Comparison of ENCODE assay signal across 8 cellular contexts in the genomic region with DNA sequence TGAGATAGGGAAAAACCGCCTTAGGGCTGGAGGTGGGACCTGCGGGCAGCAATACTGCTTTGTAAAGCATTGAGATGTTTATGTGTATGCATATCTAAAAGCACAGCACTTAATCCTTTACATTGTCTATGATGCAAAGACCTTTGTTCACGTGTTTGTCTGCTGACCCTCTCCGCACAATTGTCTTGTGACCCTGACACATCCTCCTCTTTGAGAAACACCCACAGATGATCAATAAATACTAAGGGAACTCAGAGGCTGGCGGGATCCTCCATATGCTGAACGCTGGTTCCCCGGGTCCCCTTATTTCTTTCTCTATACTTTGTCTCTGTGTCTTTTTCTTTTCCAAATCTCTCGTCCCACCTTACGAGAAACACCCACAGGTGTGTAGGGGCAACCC. TPM values are rescaled to one million over a fixed set of nuclear protein-coding genes. Genes with fewer than 3 reads are reported as not detected.
DNase-seq lines count a peak whose midpoint lies in the region; ATAC-seq and TF ChIP-seq lines count a peak whose summit lies in the region.
"Not testable (repeated sequence)": the region's sequence is repeated elsewhere in the genome, so short reads cannot be mapped to it uniquely, and the experiment has no call there.

No MANE protein-coding gene starts in this region.

- H3K4me3 Mint-ChIP-seq in Caco-2 (ENCODE audit: unreplicated experiment); H9; WTC11: not testable (repeated sequence)
- H3K4me3 Mint-ChIP-seq in endodermal cell = peak overlapping the region; percentile 81
- peak overlapping the region; percentile 65 for H3K4me3 Mint-ChIP-seq in neural crest cell

- not testable (repeated sequence) for H2AK5ac ChIP-seq in H9 (ENCODE audit: insufficient read length, low read length)

- H3K4me1 ChIP-seq in Caco-2 = peaks cover 65% of the 10 kb centered on the region
- not testable (repeated sequence) for H3K4me1 ChIP-seq in H9 (ENCODE audit: insufficient read depth, low read length)
- H3K4me1 ChIP-seq in HUES6 (ENCODE audit: control insufficient read depth, insufficient read depth, low read length) = peaks cover 60% of the 10 kb centered on the region
- H3K4me1 ChIP-seq in endodermal cell (ENCODE audit: control insufficient read depth, insufficient read depth, low read length) = peaks cover 16% of the 10 kb centered on the region
- H3K4me1 ChIP-seq in iPS-20b (ENCODE audit: insufficient read depth, low read length) = peaks cover 18% of the 10 kb centered on the region
- H3K4me1 ChIP-seq in smooth muscle cell (ENCODE audit: low read depth) = peaks cover 13% of the 10 kb centered on the region

- not testable (repeated sequence) for H2AFZ ChIP-seq in H9 (ENCODE audit: low read length); smooth muscle cell (ENCODE audit: low read depth)

- H3K27me3 ChIP-seq in Caco-2 (replicated peaks; ENCODE audit: control insufficient read depth, insufficient read depth, low read length); H9 (ENCODE audit: insufficient read depth, low read length); HUES6 (ENCODE audit: control insufficient read depth, insufficient read depth, low read length); endodermal cell (ENCODE audit: control insufficient read depth, insufficient read depth, low read length, poor library complexity, severe bottlenecking); iPS-20b (ENCODE audit: insufficient read depth, low read length); smooth muscle cell (ENCODE audit: low read depth): not testable (repeated sequence)

- not testable (repeated sequence) for H2BK20ac ChIP-seq in H9 (ENCODE audit: low read depth, low read length, poor library complexity, severe bottlenecking)

- POLR2A ChIA-PET in Caco-2 (lab: Charles Lee); WTC11 (lab: Charles Lee): not testable (repeated sequence)

- H3K27ac Mint-ChIP-seq in Caco-2 (ENCODE audit: unreplicated experiment) = peak overlapping the region; percentile 81
- peak overlapping the region; percentile 90 to 97 (median 93); a peak in 5 of 7 replicates for H3K27ac Mint-ChIP-seq in H9
- H3K27ac Mint-ChIP-seq in WTC11 = peak overlapping the region; percentile 73
- peak overlapping the region; percentile 94 for H3K27ac Mint-ChIP-seq in endodermal cell
- peak overlapping the region; percentile 11 for H3K27ac Mint-ChIP-seq in neural crest cell (ENCODE audit: unreplicated experiment)

- H3K36me3 ChIP-seq in Caco-2 (ENCODE audit: control insufficient read depth, insufficient read depth, low read length); HUES6 (ENCODE audit: control insufficient read depth, insufficient read depth, low read length); iPS-20b (ENCODE audit: insufficient read depth, low read depth, low read length); smooth muscle cell (ENCODE audit: low read depth): not testable (repeated sequence)
- H3K36me3 ChIP-seq in endodermal cell (ENCODE audit: control insufficient read depth, insufficient read depth, low read length) = peaks cover 50% of the 10 kb centered on the region

- not testable (repeated sequence) for H4K5ac ChIP-seq in H9 (ENCODE audit: insufficient read length, low read depth, low read length)

- H3K79me2 ChIP-seq in H9 (ENCODE audit: insufficient read depth, low read length); smooth muscle cell (ENCODE audit: low read depth): not testable (repeated sequence)

- H3K23me2 ChIP-seq in H9 (ENCODE audit: insufficient read length, low read depth, low read length, poor library complexity, severe bottlenecking) = not testable (repeated sequence)

- not testable (repeated sequence) for H3K56ac ChIP-seq in H9 (ENCODE audit: insufficient read length, low read depth, low read length)

- not testable (repeated sequence) for H3K14ac ChIP-seq in H9 (ENCODE audit: insufficient read depth, low read length)

- not testable (repeated sequence) for H3K9ac ChIP-seq in H9 (ENCODE audit: extremely low read depth, insufficient read length, low read length)
- H3K9ac ChIP-seq in HUES6 (ENCODE audit: low read length) = peak overlapping the region; percentile 85
- H3K9ac ChIP-seq in endodermal cell (ENCODE audit: extremely low read depth, low read length, poor library complexity, severe bottlenecking) = peak overlapping the region; percentile 75
- peak overlapping the region; percentile 48 for H3K9ac ChIP-seq in iPS-20b (ENCODE audit: low read depth, low read length)
- H3K9ac ChIP-seq in smooth muscle cell (ENCODE audit: low read depth) = peak overlapping the region; percentile 0

- not testable (repeated sequence) for H4K20me1 ChIP-seq in H9 (ENCODE audit: control insufficient read depth, insufficient read depth, insufficient read length); smooth muscle cell (ENCODE audit: low read depth)

- H3K4me1 Mint-ChIP-seq in Caco-2 (ENCODE audit: low read depth, unreplicated experiment) (peaks cover 33% of the 10 kb centered on the region), H9 (peaks cover 46 to 58% of the 10 kb centered on the region in 2 experiments), WTC11 (peaks cover 41% of the 10 kb centered on the region), endodermal cell (peaks cover 72% of the 10 kb centered on the region), neural crest cell (peaks cover 34% of the 10 kb centered on the region)

- H4K8ac ChIP-seq in H9 (replicated peaks; ENCODE audit: insufficient read length, low read depth, low read length) = not testable (repeated sequence)

- H3K9me3 Mint-ChIP-seq in Caco-2 (ENCODE audit: unreplicated experiment); H9; WTC11; endodermal cell; neural crest cell: not testable (repeated sequence)

- no CpG with 5 or more reads among the region's 9 CpGs for WGBS in H9 (ENCODE audit: extremely low coverage, insufficient read length, low lambda C conversion rate)
- 62 to 71% methylated on average over 2 to 4 of the region's 9 CpGs for WGBS in endodermal cell (ENCODE audit: insufficient coverage in 1 of 2, insufficient read length in 1 of 2), 2 experiments
- WGBS in smooth muscle cell (ENCODE audit: low lambda C conversion rate) = 64% methylated on average over 7 of the region's 9 CpGs

- not testable (repeated sequence) for H2BK5ac ChIP-seq in H9 (ENCODE audit: insufficient read length, low read length)

- DNase-seq in Caco-2; H9; WTC11 (ENCODE audit: low spot score); endodermal cell; neural crest cell (ENCODE audit: low read depth, low spot score); smooth muscle cell (lab: John Stamatoyannopoulos, UW; ENCODE audit: unreplicated experiment): not testable (repeated sequence)

- H3K4ac ChIP-seq in H9 (ENCODE audit: low read depth, low read length) = not testable (repeated sequence)

- H3K9me3 ChIP-seq in Caco-2; H9 (ENCODE audit: control insufficient read depth, low read depth, low read length); HUES6 (ENCODE audit: control insufficient read depth, insufficient read depth, low read depth, low read length); endodermal cell (ENCODE audit: control insufficient read depth, low read length); iPS-20b (ENCODE audit: insufficient read depth, low read depth, low read length); smooth muscle cell (replicated peaks; ENCODE audit: low read depth): not testable (repeated sequence)

- H3K4me3 ChIP-seq in Caco-2 (ENCODE audit: low read depth, low read length); HUES6 (ENCODE audit: low read depth, low read length); iPS-20b (ENCODE audit: low read length); smooth muscle cell: not testable (repeated sequence)
- H3K4me3 ChIP-seq in endodermal cell (ENCODE audit: low read length) = peak overlapping the region; percentile 87

- intact Hi-C loops in Caco-2 (cut with micrococcal nuclease; ENCODE audit: unreplicated experiment) = not testable (repeated sequence)

- H2BK120ac ChIP-seq in H9 (ENCODE audit: low read depth, low read length, poor library complexity, severe bottlenecking) = not testable (repeated sequence)

- H3K4me2 ChIP-seq in H9 (ENCODE audit: insufficient read depth, insufficient read length, low read length); smooth muscle cell: not testable (repeated sequence)

- CTCF ChIA-PET in Caco-2 (lab: Charles Lee); WTC11 (lab: Charles Lee): not testable (repeated sequence)

- H3K27ac ChIP-seq in H9 (ENCODE audit: insufficient read length, low read depth, low read length); iPS-20b (ENCODE audit: low read length): not testable (repeated sequence)
- peak overlapping the region; percentile 86; the same call in 1 of the 2 replicates for H3K27ac ChIP-seq in HUES6 (ENCODE audit: low read depth, low read length)
- peak overlapping the region; percentile 18 for H3K27ac ChIP-seq in endodermal cell (ENCODE audit: low read depth, low read length)
- H3K27ac ChIP-seq in smooth muscle cell (ENCODE audit: low read depth) = peak overlapping the region; percentile 89

- H2BK15ac ChIP-seq in H9 (ENCODE audit: low read depth, low read length) = not testable (repeated sequence)

- H3T11ph ChIP-seq in H9 (ENCODE audit: low read length) = not testable (repeated sequence)

- H2BK12ac ChIP-seq in H9 (ENCODE audit: insufficient read length, low read depth, low read length) = not testable (repeated sequence)

- ATAC-seq in WTC11 = not testable (repeated sequence)

- H3K36me3 Mint-ChIP-seq in Caco-2 (ENCODE audit: insufficient read depth, unreplicated experiment); H9 (ENCODE audit: insufficient read depth in 1 of 3, low read depth in 3 of 3); WTC11; neural crest cell (ENCODE audit: low read depth): not testable (repeated sequence)
- H3K36me3 Mint-ChIP-seq in endodermal cell (ENCODE audit: low read depth) = peaks cover 46% of the 10 kb centered on the region

- H3K27me3 Mint-ChIP-seq in Caco-2 (ENCODE audit: insufficient read depth, unreplicated experiment); H9 (ENCODE audit: low read depth); WTC11 (ENCODE audit: low read depth); endodermal cell (ENCODE audit: insufficient read depth); neural crest cell (ENCODE audit: low read depth): not testable (repeated sequence)

- not testable (repeated sequence) for H3K23ac ChIP-seq in H9 (ENCODE audit: insufficient read length, low read depth, low read length)

- BruUV-seq in Caco-2 (replicated peaks; lab: Mats Ljungman, UMichigan) = TSS peak; percentile 45

- not testable (repeated sequence) for H3K79me1 ChIP-seq in H9 (ENCODE audit: insufficient read depth, low read depth, low read length, poor library complexity, severe bottlenecking)

- not testable (repeated sequence) for TF ChIP-seq CTCF in Caco-2 (IDR thresholded peaks at IDR 0.05; ENCODE audit: insufficient read depth in 1 of 2, low read depth in 1 of 2, low read length in 1 of 2, severe bottlenecking in 1 of 2, unreplicated experiment in 1 of 2); H9 (conservative IDR thresholded peaks at IDR 0.05); WTC11 (IDR thresholded peaks at IDR 0.05); endodermal cell (conservative IDR thresholded peaks at IDR 0.05); neural crest cell (conservative IDR thresholded peaks at IDR 0.05); smooth muscle cell (IDR thresholded peaks at IDR 0.05; ENCODE audit: borderline replicate concordance, insufficient read depth, poor library complexity, severe bottlenecking)

- H3K18ac ChIP-seq in H9 (ENCODE audit: insufficient read length, low read depth, low read length) = not testable (repeated sequence)

- H4K91ac ChIP-seq in H9 (ENCODE audit: insufficient read length, low read depth, low read length) = not testable (repeated sequence)

- peaks cover 16% of the 10 kb centered on the region for H3F3A ChIP-seq in smooth muscle cell (ENCODE audit: low read depth)

RNA-seq across cellular contexts. Expression of a gene that starts 5.4 kb away (rescaled TPM):
- total RNA-seq in Caco-2 (2022) (2.0 and 3.7 TPM in 2 replicates), H9 (2021) (6.3 and 6.6 TPM in 2 replicates), WTC11 (2021) (5.8 to 6.1 TPM (median 6.1 TPM) in 3 replicates), endodermal cell (1 to 10 TPM; 4.4 to 4.8 TPM), neural crest cell (14.0 and 16.1 TPM in 2 replicates), smooth muscle cell (5.6 and 6.0 TPM in 2 replicates)
- 16.8 TPM for polyA plus RNA-seq in endodermal cell (2013, experiment 1 of 2)
- polyA plus RNA-seq in endodermal cell (2013, experiment 2 of 2) = 14.2 TPM
- 4.3 and 6.5 TPM in 2 replicates for polyA plus RNA-seq in smooth muscle cell

Comparison
In these comparisons a context has a peak if more than half of its experiments do, and no peak if none do; other contexts are left out.
1. H3K27ac Mint-ChIP-seq: peak in every context shown above with its lines; median percentile 94 in endodermal cell; 93 in H9; 81 in Caco-2; 73 in WTC11; 11 in neural crest cell.